12 cellular contexts compared by ENCODE assay signal in genomic region chr5:175457466-175457865, GRCh38. TPM values are rescaled to one million over a fixed set of nuclear protein-coding genes. Genes with fewer than 3 reads are reported as not detected.
DNase-seq lines count a peak whose midpoint lies in the region; ATAC-seq and TF ChIP-seq lines count a peak whose summit lies in the region.
"Had no signal": no experiment of that assay in that cellular context is flagged by ENCODE, and none has a peak within 500 bp of the region (broad histone marks: within the 10 kb centered on the region; RNA-seq: fewer than 3 reads in every experiment).

No MANE protein-coding gene starts in this region.

- H3K4me3 ChIP-seq in OCI-LY1 (ENCODE audit: low read depth, low read length, poor library complexity, severe bottlenecking) (no peak overlapping the region), body of pancreas (no peak overlapping the region)

- WGBS in body of pancreas, 2 donors, result 61 to 74% methylated on average over 1 of the region's 1 CpG

- no peak overlapping the region for H3K27ac Mint-ChIP-seq in CD14-positive monocyte
- H3K27ac Mint-ChIP-seq: IgD-negative memory B cell had no signal

- no peaks in the 10 kb centered on the region for H3F3A ChIP-seq in OCI-LY1 (ENCODE audit: insufficient read depth, low read length)

- H3K4me2 ChIP-seq in OCI-LY1 (ENCODE audit: low read length), result no peak overlapping the region

- DNase-seq in GM10266 (ENCODE audit: extremely low spot score) (no peak), CD14-positive monocyte (ENCODE audit: low spot score) (no peak), GM19238 (ENCODE audit: insufficient read length, low spot score) (no peak), left colon (no peak), body of pancreas (no peak)
- DNase-seq: activated effector memory CD4-positive, alpha-beta T cell treated with anti-CD3 and anti-CD28 coated beads, Interleukin-2, amount 50 U/mL, for 16 hours; Calu3 had no signal

- no peak for TF ChIP-seq POLR2A in body of pancreas (IDR thresholded peaks at IDR 0.05)

- no peaks in the 10 kb centered on the region for H3K79me2 ChIP-seq in OCI-LY1 (ENCODE audit: insufficient read depth, low read length)

- H3K36me3 Mint-ChIP-seq in CD14-positive monocyte, result no peaks in the 10 kb centered on the region

- H3K36me3 ChIP-seq in OCI-LY1 (ENCODE audit: insufficient read depth, low read length) (no peaks in the 10 kb centered on the region), body of pancreas (replicated peaks in 1 of 2; ENCODE audit: insufficient read depth in 1 of 2, low read depth in 2 of 2) (no peaks in the 10 kb centered on the region)

- intact Hi-C loops in CD14-positive monocyte (cut with micrococcal nuclease) (no loop called here), left colon (cut with DNase I, micrococcal nuclease) (no loop called here), body of pancreas (cut with DNase I) (no loop called here)

- H3K27me3 Mint-ChIP-seq in CD14-positive monocyte (ENCODE audit: low read depth in 3 of 3), result peaks cover 10 to 24% (median 17%) of the 10 kb centered on the region in 3 donors

- no peak overlapping the region for H2AFZ ChIP-seq in OCI-LY1 (ENCODE audit: low read length)

- no peaks in the 10 kb centered on the region for H3K9me3 ChIP-seq in OCI-LY1 (ENCODE audit: low read length)
- no peaks in the 10 kb centered on the region for H3K9me3 ChIP-seq in body of pancreas

- no peaks in the 10 kb centered on the region for H3K4me1 Mint-ChIP-seq in CD14-positive monocyte

- H3K27ac ChIP-seq in OCI-LY1 (ENCODE audit: low read depth, low read length, poor library complexity, severe bottlenecking), result no peak overlapping the region
- H3K27ac ChIP-seq in body of pancreas, result no peak overlapping the region
- H3K27ac ChIP-seq: epithelial cell of prostate had no signal

- H3K9me2 ChIP-seq in OCI-LY1 (ENCODE audit: low read depth, low read length), result no peaks in the 10 kb centered on the region

- no peak overlapping the region for H3K4me3 Mint-ChIP-seq in CD14-positive monocyte
- H3K4me3 Mint-ChIP-seq: IgD-negative memory B cell had no signal

- peak; percentile 82 for ATAC-seq in GM19328 (IDR thresholded peaks at IDR 0.05; ENCODE audit: unreplicated experiment)
- peak; percentile 95 for ATAC-seq in HG02938 (IDR thresholded peaks at IDR 0.05; ENCODE audit: unreplicated experiment)
- ATAC-seq in left colon, result no peak
- no peak for ATAC-seq in body of pancreas

- no peak overlapping the region for H3K9ac ChIP-seq in OCI-LY1 (ENCODE audit: low read length)

- H4K20me1 ChIP-seq in OCI-LY1 (ENCODE audit: insufficient read depth, low read length), result no peaks in the 10 kb centered on the region

- H3K9me3 Mint-ChIP-seq in CD14-positive monocyte, result peaks cover 0 to 2% (median 0%) of the 10 kb centered on the region in 7 donors

- H3K27me3 ChIP-seq in OCI-LY1 (ENCODE audit: insufficient read depth, low read length), result 0 out of 2 replicates have a peak, but pooled peaks cover 3% of the 10 kb centered on the region
- no peaks in the 10 kb centered on the region for H3K27me3 ChIP-seq in body of pancreas

- peak; percentile 8 for TF ChIP-seq CTCF in GM10266 (IDR thresholded peaks at IDR 0.05; ENCODE audit: control insufficient read depth, insufficient read depth, low read depth, missing control alignments)
- TF ChIP-seq CTCF in OCI-LY1 (IDR thresholded peaks at IDR 0.05; ENCODE audit: low read length), result 0 out of 2 replicates have a peak, but pooled peaks have one; percentile 12
- no peak for TF ChIP-seq CTCF in CD14-positive monocyte (IDR thresholded peaks at IDR 0.05)
- no peak for TF ChIP-seq CTCF in body of pancreas (IDR thresholded peaks at IDR 0.05)

- H3K4me1 ChIP-seq in OCI-LY1 (ENCODE audit: insufficient read depth, low read length, severe bottlenecking), result no peaks in the 10 kb centered on the region
- no peaks in the 10 kb centered on the region for H3K4me1 ChIP-seq in body of pancreas

RNA-seq across cellular contexts. Expression of gene DRD1, which starts 13.5 kb away (rescaled TPM):
- polyA plus RNA-seq in CD14-positive monocyte, result not detected
- total RNA-seq in left colon (under 1 TPM; 0.09 to 0.17 TPM), body of pancreas (not detected)
- total RNA-seq: Calu3 had no signal
- polyA plus RNA-seq: IgD-negative memory B cell had no signal

RNA-seq across cellular contexts. Expression of gene SFXN1, which starts 20.9 kb away (rescaled TPM):
- 10 to 100 TPM in 1 of 2 donors, 1 to 10 TPM in 1; 5.8 to 10.3 TPM for polyA plus RNA-seq in CD14-positive monocyte
- total RNA-seq in left colon, result 100 to 1,000 TPM in 1 of 2 donors, 10 to 100 TPM in 1; 82.8 to 113 TPM
- 10 to 100 TPM; 11.7 to 29.3 TPM for total RNA-seq in body of pancreas

Comparison
In these comparisons a context has a peak if more than half of its experiments do, and no peak if none do; other contexts are left out.
1. CTCF ChIP-seq: peak in GM10266 (single experiment) and OCI-LY1 (single experiment); none in CD14-positive monocyte (single experiment) and body of pancreas (0 of 7).
2. ATAC-seq: peak in GM19328 (single experiment) and HG02938 (single experiment); none in left colon (single experiment) and body of pancreas (single experiment).